ENCODE assay signal across 8 cellular contexts in the genomic region with DNA sequence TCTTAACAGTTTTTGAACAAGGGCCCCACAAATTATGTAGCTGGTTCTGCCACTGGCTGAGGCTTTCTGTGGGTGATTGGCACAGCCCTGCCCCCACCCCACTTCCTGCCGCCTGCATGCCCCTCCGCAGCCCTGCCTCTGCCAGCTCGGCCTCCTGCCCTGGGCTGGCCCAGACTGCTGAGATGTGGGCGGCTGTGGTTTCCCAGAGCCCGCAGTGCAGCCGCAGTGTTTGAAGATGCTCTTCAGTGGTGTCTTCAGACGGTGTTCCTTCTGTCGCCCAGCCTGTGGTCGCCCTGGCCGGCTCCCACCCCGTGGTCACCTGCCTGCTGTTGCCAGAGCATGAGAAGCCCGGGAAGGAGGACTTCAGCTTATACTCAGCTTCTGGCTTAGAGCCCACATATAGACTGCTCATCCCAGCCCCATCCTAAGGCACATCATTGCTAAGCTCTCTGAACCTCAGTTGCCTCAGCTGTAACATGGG.
A peak's percentile ranks its signal among the peaks of the same experiment; 100 is the strongest.
DNase-seq lines count a peak whose midpoint lies in the region; ATAC-seq, FAIRE-seq and TF ChIP-seq lines count a peak whose summit lies in the region.

No MANE protein-coding gene starts in this region.

- peaks cover 31 to 33% of the 10 kb centered on the region in 2 experiments for H3K4me1 ChIP-seq in K562 (replicated peaks in 1 of 2; ENCODE audit: control insufficient read depth in 2 of 2, insufficient read depth in 2 of 2, low read length in 2 of 2)

- peak overlapping the region; percentile 23; the same call in 1 of the 3 replicates for H3K27ac ChIP-seq in K562 (ENCODE audit: extremely low read depth, low read depth, low read length)

- peak; percentile 6 for FAIRE-seq in K562 (lab: Jason Lieb, UNC)

- intact Hi-C loops in K562 (cut with micrococcal nuclease): no loop called here
- intact Hi-C loops in lower leg skin (cut with DNase I; ENCODE audit: low total_unique reads): no loop called here

- CTCF ChIA-PET in K562 (lab: Yijun Ruan, JAX; ENCODE audit: low intra/inter-chr PET ratio): no interaction called here

- no peak overlapping the region for H3K4me2 ChIP-seq in K562 (ENCODE audit: insufficient read depth, low read length)

- TF ChIP-seq POLR2A in K562 (conservative IDR thresholded peaks at IDR 0.05) (no peak), lower leg skin (IDR thresholded peaks at IDR 0.05) (no peak)

- H3K9me3 ChIP-seq in K562 (replicated peaks; ENCODE audit: control insufficient read depth, insufficient read depth, low read depth, low read length): no peaks in the 10 kb centered on the region

- no TSS peak for BruUV-seq in K562 (replicated peaks; lab: Mats Ljungman, UMichigan)

- WGBS in K562 (ENCODE audit: insufficient coverage, low coverage, missing lambda C conversion rate): 75% methylated on average over 12 of the region's 12 CpGs
- 54 to 56% methylated on average over 12 of the region's 12 CpGs for WGBS in lower leg skin, 2 donors

- TF ChIP-seq RAD21 in K562 (CRISPR knock-in tag; conservative IDR thresholded peaks at IDR 0.05 in 1 of 2, IDR thresholded peaks at IDR 0.05 in 1 of 2): no peak

- ATAC-seq in GM21529 (IDR thresholded peaks at IDR 0.05; ENCODE audit: unreplicated experiment) (peak; percentile 62), K562 (no peak), HG02981 (IDR thresholded peaks at IDR 0.05; ENCODE audit: unreplicated experiment) (no peak), GM19467 (IDR thresholded peaks at IDR 0.05; ENCODE audit: unreplicated experiment) (no peak)

- POLR2A ChIA-PET in K562 (lab: Yijun Ruan, JAX): interaction anchor here (0.6 to 6.9 kb wide), 5 partner anchors 10 to 323 kb away, joined by 3 to 102 read pairs (median 3); a partner anchor contains a TSS

- TF ChIP-seq CTCF in K562 (IDR thresholded peaks at IDR 0.05 in 2 of 3, conservative IDR thresholded peaks at IDR 0.05 in 1 of 3; ENCODE audit: insufficient read depth in 2 of 3, low read depth in 1 of 3, low read length in 3 of 3): no peak
- no peak for TF ChIP-seq CTCF in lower leg skin (IDR thresholded peaks at IDR 0.05)

- DNase-seq in T-helper 2 cell: peak in 4 of 5 experiments; percentile 9 to 87 (median 32)
- no peak for DNase-seq in K562 (ENCODE audit: extremely low read depth in 1 of 4, low spot score in 3 of 4)
- peak; percentile 71 for DNase-seq in stimulated activated CD4-positive, alpha-beta T cell treated with anti-CD3 and anti-CD28 coated beads, Interleukin-15, amount 100 ng/mL, for 24 hours
- DNase-seq in lower leg skin (ENCODE audit: low spot score in 2 of 2): no peak
- DNase-seq in HuH-7 (ENCODE audit: low spot score): no peak

- H3K27me3 ChIP-seq in K562 (ENCODE audit: control insufficient read depth in 2 of 2, insufficient read depth in 2 of 2, low read length in 2 of 2): no peaks in the 10 kb centered on the region

- in situ Hi-C loops in K562 (cut with MboI): no loop called here

- H3K9me1 ChIP-seq in K562 (ENCODE audit: control insufficient read depth, insufficient read depth, low read length): no peaks in the 10 kb centered on the region

- H4K20me1 ChIP-seq in K562 (replicated peaks; ENCODE audit: control insufficient read depth, insufficient read depth, low read length): no peaks in the 10 kb centered on the region

- peak overlapping the region in 1 of 2 experiments; percentile 61; a peak in 2 of 4 replicates for H3K9ac ChIP-seq in K562 (ENCODE audit: insufficient read depth in 1 of 2, low read depth in 2 of 2, low read length in 2 of 2)

- H3K36me3 ChIP-seq in K562 (ENCODE audit: control insufficient read depth, insufficient read depth, low read length): no peaks in the 10 kb centered on the region

- no peak for TF ChIP-seq EP300 in K562 (IDR thresholded peaks at IDR 0.05; ENCODE audit: low read length)

- no peak overlapping the region for H3K4me3 ChIP-seq in K562
- H3K4me3 ChIP-seq in lower leg skin (ENCODE audit: low read depth, poor library complexity, severe bottlenecking): no peak overlapping the region

- no peak overlapping the region; the same call in 1 of the 2 replicates for H2AFZ ChIP-seq in K562 (ENCODE audit: low read depth, low read length)

- H3K79me2 ChIP-seq in K562 (ENCODE audit: control insufficient read depth, insufficient read depth, low read length): no peaks in the 10 kb centered on the region

TF ChIP-seq in K562, 482 proteins besides CTCF, POLR2A, EP300 and RAD21 (continues in another document):
- TF ChIP-seq NFXL1 (CRISPR knock-in tag; IDR thresholded peaks at IDR 0.05) (no peak), NFRKB (IDR thresholded peaks at IDR 0.05; ENCODE audit: low read depth) (peak; percentile 23; the same call in 1 of the 2 replicates), TBL1XR1 (IDR thresholded peaks at IDR 0.05; ENCODE audit: low read length in 2 of 2) (no peak), PCBP2 (IDR thresholded peaks at IDR 0.05; ENCODE audit: low read depth, low read length, poor library complexity, severe bottlenecking) (no peak), JUND (IDR thresholded peaks at IDR 0.05; ENCODE audit: borderline replicate concordance, low read depth, low read length) (no peak), JUND (tag; IDR thresholded peaks at IDR 0.05; ENCODE audit: borderline replicate concordance, low read depth, low read length) (no peak), BACH1 (tag; IDR thresholded peaks at IDR 0.05) (no peak), HDAC1 (IDR thresholded peaks at IDR 0.05) (no peak), ZNF239 (CRISPR knock-in tag; IDR thresholded peaks at IDR 0.05) (no peak), TEAD1 (CRISPR knock-in tag; IDR thresholded peaks at IDR 0.05) (peak; percentile 18 to 29; a peak in 1 of 4 replicates)
- TF ChIP-seq, protein P1, sequence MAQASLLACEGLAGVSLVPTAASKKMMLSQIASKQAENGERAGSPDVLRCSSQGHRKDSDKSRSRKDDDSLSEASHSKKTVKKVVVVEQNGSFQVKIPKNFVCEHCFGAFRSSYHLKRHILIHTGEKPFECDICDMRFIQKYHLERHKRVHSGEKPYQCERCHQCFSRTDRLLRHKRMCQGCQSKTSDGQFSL (CRISPR knock-in tag; IDR thresholded peaks at IDR 0.05): no peak
- TF ChIP-seq, protein P1 (tag; IDR thresholded peaks at IDR 0.05): peak in 1 of 2 experiments; percentile 31; a peak in 1 of 4 replicates
- TF ChIP-seq, protein P2, sequence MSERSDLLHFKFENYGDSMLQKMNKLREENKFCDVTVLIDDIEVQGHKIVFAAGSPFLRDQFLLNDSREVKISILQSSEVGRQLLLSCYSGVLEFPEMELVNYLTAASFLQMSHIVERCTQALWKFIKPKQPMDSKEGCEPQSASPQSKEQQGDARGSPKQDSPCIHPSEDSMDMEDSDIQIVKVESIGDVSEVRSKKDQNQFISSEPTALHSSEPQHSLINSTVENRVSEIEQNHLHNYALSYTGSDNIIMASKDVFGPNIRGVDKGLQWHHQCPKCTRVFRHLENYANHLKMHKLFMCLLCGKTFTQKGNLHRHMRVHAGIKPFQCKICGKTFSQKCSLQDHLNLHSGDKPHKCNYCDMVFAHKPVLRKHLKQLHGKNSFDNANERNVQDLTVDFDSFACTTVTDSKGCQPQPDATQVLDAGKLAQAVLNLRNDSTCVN (CRISPR knock-in tag; IDR thresholded peaks at IDR 0.05): no peak
- TF ChIP-seq, protein P3, sequence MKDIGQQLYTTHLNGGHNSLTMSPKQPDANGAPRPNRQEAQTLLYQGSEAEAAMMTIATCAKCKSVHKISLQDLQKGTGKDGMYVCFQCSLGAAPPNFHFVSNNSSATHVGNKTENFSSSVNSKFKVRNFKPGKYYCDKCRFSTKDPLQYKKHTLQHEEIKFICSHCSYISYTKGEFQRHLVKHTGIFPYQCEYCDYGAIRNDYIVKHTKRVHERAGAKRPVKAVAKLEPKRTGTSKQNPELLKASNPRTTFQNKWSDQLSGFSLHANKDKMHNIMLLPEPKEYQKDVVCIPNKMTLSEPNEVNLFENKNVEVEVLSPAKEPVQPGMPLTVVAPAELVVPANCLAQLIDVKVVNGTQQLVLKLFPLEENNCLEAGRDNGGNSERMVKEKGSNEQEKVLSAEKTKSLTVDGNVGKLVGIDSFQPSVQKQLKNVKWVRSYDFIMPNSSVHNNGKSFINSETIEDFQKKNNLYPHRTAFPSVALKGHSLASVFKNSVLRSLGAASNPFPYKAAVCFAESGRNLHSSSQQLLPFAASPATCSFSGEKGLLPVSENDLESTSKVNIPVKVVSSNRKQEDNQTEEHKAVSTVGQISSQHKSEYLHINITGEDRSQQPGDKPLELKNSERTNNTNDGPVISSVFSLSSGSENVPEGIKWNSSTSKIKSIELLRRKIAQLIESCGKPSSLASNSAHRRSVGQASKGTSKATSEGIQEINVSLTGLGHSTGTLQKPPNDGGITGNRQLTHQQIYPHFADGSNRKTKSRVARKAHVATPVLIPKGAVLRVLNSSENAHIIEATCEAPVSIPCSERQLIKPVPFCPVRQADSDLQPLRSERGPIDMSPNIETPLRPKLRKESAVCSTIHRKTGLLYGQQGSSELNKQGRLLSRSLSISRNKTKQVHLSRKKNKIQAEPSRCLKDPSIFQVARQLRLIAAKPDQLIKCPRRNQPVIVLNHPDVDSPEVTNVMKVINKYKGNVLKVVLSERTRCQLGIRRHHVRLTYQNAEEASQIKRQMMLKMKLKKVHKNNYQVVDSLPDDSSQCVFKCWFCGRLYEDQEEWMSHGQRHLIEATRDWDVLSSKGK (CRISPR knock-in tag; IDR thresholded peaks at IDR 0.05): no peak
- TF ChIP-seq, protein P4, sequence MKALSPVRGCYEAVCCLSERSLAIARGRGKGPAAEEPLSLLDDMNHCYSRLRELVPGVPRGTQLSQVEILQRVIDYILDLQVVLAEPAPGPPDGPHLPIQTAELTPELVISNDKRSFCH (CRISPR knock-in tag; IDR thresholded peaks at IDR 0.05): no peak
- TF ChIP-seq, protein P4 (tag; IDR thresholded peaks at IDR 0.05): peak; percentile 33; the same call in 1 of the 2 replicates

Comparison
In these comparisons a context has a peak if more than half of its experiments do, and no peak if none do; other contexts are left out.
1. DNase-seq: peak in T-helper 2 cell (4 of 5) and stimulated activated CD4-positive, alpha-beta T cell treated with anti-CD3 and anti-CD28 coated beads, Interleukin-15, amount 100 ng/mL, for 24 hours (single experiment); none in K562 (0 of 4), lower leg skin (0 of 2) and HuH-7 (single experiment).